Comparison of ENCODE assay signal across 27 cellular contexts in the genomic region with DNA sequence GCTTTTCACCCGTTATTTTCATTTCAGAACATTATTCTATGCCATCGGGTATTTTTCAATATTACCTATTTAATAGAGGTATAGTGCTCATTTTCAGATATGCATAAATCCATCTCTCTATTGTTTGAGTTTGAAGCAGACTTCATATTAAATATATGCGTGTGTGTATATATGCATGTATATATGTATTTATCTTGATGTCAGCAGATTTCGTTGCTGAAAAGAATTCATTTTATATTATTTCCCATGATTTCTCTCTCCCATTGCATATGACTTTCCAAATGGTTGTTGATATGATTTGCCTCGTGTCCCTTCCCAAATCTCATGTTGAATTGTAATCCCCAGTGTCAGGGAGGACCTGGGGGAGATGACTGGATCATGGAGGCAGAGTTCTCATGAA.
"Had no signal": no experiment of that assay in that cellular context is flagged by ENCODE, and none has a peak within 500 bp of the region (broad histone marks: within the 10 kb centered on the region; RNA-seq: fewer than 3 reads in every experiment).

No MANE protein-coding gene starts in this region.

- H3K4me3 Mint-ChIP-seq: natural killer cell; nephron progenitor cell; neural progenitor cell; stimulated activated naive B cell treated with anti-CD40 and anti-IgM and Interleukin-4, amounts not matched to agents 10 μg/mL and 1 μg/mL and 100 μg/mL, for 72 hours had no signal

- H3K27ac ChIP-seq: left lung, lower lobe of right lung, neural progenitor cell, ovary, right atrium auricular region, skin epidermis, stomach, testis, thyroid gland, upper lobe of right lung had no signal

- H2AFZ ChIP-seq: neural progenitor cell had no signal

- H3K4me3 ChIP-seq: left lung, lower lobe of right lung, neural progenitor cell, ovary, right atrium auricular region, skin epidermis, stomach, testis, thyroid gland, transverse colon, upper lobe of right lung had no signal

- H3K9ac ChIP-seq: neural progenitor cell had no signal

- H3K36me3 ChIP-seq: left lung, lower lobe of right lung, neural progenitor cell, ovary, right atrium auricular region, stomach, thyroid gland, transverse colon, upper lobe of right lung had no signal

- ATAC-seq: left colon; left lung; lower lobe of right lung; natural killer cell; sciatic nerve; stimulated activated naive CD8-positive, alpha-beta T cell treated with anti-CD3 and anti-CD28 coated beads, Interleukin-15, Interleukin-2, amounts not matched to agents 100 U/mL and 50 U/mL, for 24 hours; upper lobe of right lung had no signal

- H3K36me3 Mint-ChIP-seq: natural killer cell; neural progenitor cell; stimulated activated naive B cell treated with anti-CD40 and anti-IgM and Interleukin-4, amounts not matched to agents 10 μg/mL and 1 μg/mL and 100 μg/mL, for 72 hours had no signal

- H3K27me3 ChIP-seq: left lung, neural progenitor cell, ovary, right atrium auricular region, stomach, testis, thyroid gland, transverse colon, upper lobe of right lung had no signal

- H3K9me3 ChIP-seq: left lung, lower lobe of right lung, ovary, right atrium auricular region, stomach, testis, thyroid gland, transverse colon, upper lobe of right lung had no signal

- H3K4me1 Mint-ChIP-seq: natural killer cell had no signal

- DNase-seq: hippocampal formation; kidney; left colon; left lung; lower lobe of right lung; mammary epithelial cell; mesenchymal stem cell; natural killer cell; nephron progenitor cell; ovary; stimulated activated CD4-positive, alpha-beta T cell treated with anti-CD3 and anti-CD28 coated beads, Interleukin-12 subunit alpha, Interleukin-12 subunit beta, amount 100 ng/mL, for 4 hours; stimulated activated CD4-positive, alpha-beta T cell treated with anti-CD3 and anti-CD28 coated beads, Interleukin-15, amount 100 ng/mL, for 24 hours; stimulated activated CD4-positive, alpha-beta T cell treated with anti-CD3 and anti-CD28 coated beads, Interleukin-2, amount 100 ng/mL, for 24 hours; stimulated activated CD4-positive, alpha-beta T cell treated with anti-CD3 and anti-CD28 coated beads, Interleukin-4, amount 100 ng/mL, for 1 hour; stimulated activated naive B cell treated with anti-CD40 and anti-IgM and Interleukin-4, amounts not matched to agents 10 μg/mL and 1 μg/mL and 100 μg/mL, for 72 hours; stimulated activated naive CD8-positive, alpha-beta T cell treated with anti-CD3 and anti-CD28 coated beads, Interleukin-15, Interleukin-2, amounts not matched to agents 100 U/mL and 50 U/mL, for 24 hours; stomach; testis; thyroid gland; transverse colon; upper lobe of right lung had no signal

- H3K4me2 ChIP-seq: neural progenitor cell had no signal

- H3K4me1 ChIP-seq: testis, transverse colon had no signal

- FAIRE-seq: kidney, urothelium cell line had no signal

- H3K27ac Mint-ChIP-seq: nephron progenitor cell; neural progenitor cell; progenitor cell of endocrine pancreas; stimulated activated naive B cell treated with anti-CD40 and anti-IgM and Interleukin-4, amounts not matched to agents 10 μg/mL and 1 μg/mL and 100 μg/mL, for 72 hours had no signal

- H3K9me3 Mint-ChIP-seq: natural killer cell; nephron progenitor cell; neural progenitor cell; stimulated activated naive B cell treated with anti-CD40 and anti-IgM and Interleukin-4, amounts not matched to agents 10 μg/mL and 1 μg/mL and 100 μg/mL, for 72 hours had no signal
